1 cellular context compared by ENCODE assay signal in genomic region chr18:21686282-21687105, GRCh38.
TF ChIP-seq lines count a peak whose summit lies in the region.

No MANE protein-coding gene starts in this region.

TF ChIP-seq in SK-N-SH treated with all-trans-retinoic acid at 6 μM for 48 hours, 23 proteins besides CTCF, POLR2A, EP300 and RAD21 (continued from another document):
- TF ChIP-seq POU6F1 (CRISPR knock-in tag; IDR thresholded peaks at IDR 0.05; ENCODE audit: borderline replicate concordance, low read depth), result no peak
